Comparison of ENCODE assay signal across 8 cellular contexts in genomic region chr17:81513669-81514484, GRCh38. TPM values are rescaled to one million over a fixed set of nuclear protein-coding genes. Genes with fewer than 3 reads are reported as not detected.
DNase-seq lines count a peak whose midpoint lies in the region; ATAC-seq and TF ChIP-seq lines count a peak whose summit lies in the region.

No MANE protein-coding gene starts in this region.

- H3K27me3 Mint-ChIP-seq in progenitor cell of endocrine pancreas, result peaks cover 3% of the 10 kb centered on the region

- H3K4me3 Mint-ChIP-seq in progenitor cell of endocrine pancreas (ENCODE audit: low read depth), result peak overlapping the region; percentile 78

- H3K4me3 ChIP-seq in H7 (ENCODE audit: insufficient read depth, low read depth, low read length) (peak overlapping the region; percentile 81), hepatocyte (peak overlapping the region; percentile 83)

- DNase-seq in C1 segment of cervical spinal cord (lab: John Stamatoyannopoulos, UW), result peak in 9 of 14 donors; percentile 31 to 77 (median 65)
- peak; percentile 88 for DNase-seq in H7
- DNase-seq in RKO (ENCODE audit: low spot score), result peak; percentile 83
- DNase-seq in astrocyte of the hippocampus (ENCODE audit: low read depth, low spot score), result peak; percentile 89
- peak; percentile 90 for DNase-seq in hepatocyte (ENCODE audit: low spot score)
- peak; percentile 73 for DNase-seq in progenitor cell of endocrine pancreas (ENCODE audit: low spot score, unreplicated experiment)

- no peak for ATAC-seq in HG03025 (IDR thresholded peaks at IDR 0.05; ENCODE audit: low FRiP score, unreplicated experiment)
- ATAC-seq in HG02870 (IDR thresholded peaks at IDR 0.05; ENCODE audit: unreplicated experiment), result no peak

- TF ChIP-seq CTCF in hepatocyte (IDR thresholded peaks at IDR 0.05; ENCODE audit: poor library complexity) (no peak), progenitor cell of endocrine pancreas (IDR thresholded peaks at IDR 0.05; ENCODE audit: unreplicated experiment) (no peak)

- peak overlapping the region; percentile 100 for H3K4me2 ChIP-seq in hepatocyte

- H3K9me2 ChIP-seq in hepatocyte (replicated peaks; ENCODE audit: insufficient read depth), result no peaks in the 10 kb centered on the region

- no peaks in the 10 kb centered on the region for H3K9me3 ChIP-seq in hepatocyte (ENCODE audit: low read depth)

- peak overlapping the region; percentile 98 for H3K27ac Mint-ChIP-seq in progenitor cell of endocrine pancreas

- WGBS in hepatocyte (ENCODE audit: low lambda C conversion rate, missing lambda C conversion rate), result 1% methylated on average over 55 of the region's 70 CpGs

- peak overlapping the region; percentile 100 for H3K27ac ChIP-seq in hepatocyte

- H3K4me1 ChIP-seq in hepatocyte (ENCODE audit: insufficient read depth), result peaks cover 39% of the 10 kb centered on the region

- peaks cover 53% of the 10 kb centered on the region for H4K20me1 ChIP-seq in hepatocyte (ENCODE audit: insufficient read depth, poor library complexity, severe bottlenecking)

- peaks cover 74% of the 10 kb centered on the region for H3K79me2 ChIP-seq in hepatocyte

- H3K27me3 ChIP-seq in H7 (ENCODE audit: control insufficient read depth, insufficient read depth, low read length), result peaks cover 3% of the 10 kb centered on the region
- no peaks in the 10 kb centered on the region for H3K27me3 ChIP-seq in hepatocyte

- H3K4me1 Mint-ChIP-seq in progenitor cell of endocrine pancreas (ENCODE audit: low read depth), result peaks cover 30% of the 10 kb centered on the region

- H3K36me3 ChIP-seq in H7 (replicated peaks; ENCODE audit: control insufficient read depth, insufficient read depth, low read length), result peaks cover 25% of the 10 kb centered on the region
- peaks cover 9% of the 10 kb centered on the region for H3K36me3 ChIP-seq in hepatocyte (replicated peaks; ENCODE audit: insufficient read depth, low read depth)

- peak overlapping the region; percentile 31 for H2AFZ ChIP-seq in hepatocyte

- no peaks in the 10 kb centered on the region for H3K9me3 Mint-ChIP-seq in progenitor cell of endocrine pancreas (ENCODE audit: low read depth)

- H3K36me3 Mint-ChIP-seq in progenitor cell of endocrine pancreas (ENCODE audit: insufficient read depth), result peaks cover 34% of the 10 kb centered on the region

RNA-seq across cellular contexts. Expression of gene ACTG1, which starts 1.3 kb away (rescaled TPM):
- 5,543 and 5,789 TPM in 2 replicates for total RNA-seq in H7 (2014; rRNA removed; shearing (Covaris generic))
- total RNA-seq in hepatocyte (3,207 and 3,298 TPM in 2 replicates), progenitor cell of endocrine pancreas (3,227 and 3,279 TPM in 2 replicates)
- polyA plus RNA-seq in hepatocyte, result 2,719 and 2,832 TPM in 2 replicates

RNA-seq across cellular contexts. Expression of gene FSCN2, which starts 14.3 kb away (rescaled TPM):
- total RNA-seq in H7 (2014; rRNA removed; shearing (Covaris generic)), result 0.33 TPM in 1 of 2 replicates, not detected in the other
- total RNA-seq in hepatocyte (1.8 and 3.7 TPM in 2 replicates), progenitor cell of endocrine pancreas (4.8 and 5.3 TPM in 2 replicates)
- 0.29 and 0.40 TPM in 2 replicates for polyA plus RNA-seq in hepatocyte

RNA-seq across cellular contexts. Expression of gene FAAP100, which starts 38.3 kb away (rescaled TPM):
- total RNA-seq in H7 (2014; rRNA removed; shearing (Covaris generic)), result 40.4 and 46.6 TPM in 2 replicates
- 18.3 and 20.9 TPM in 2 replicates for total RNA-seq in hepatocyte
- 30.7 and 34.4 TPM in 2 replicates for polyA plus RNA-seq in hepatocyte
- total RNA-seq in progenitor cell of endocrine pancreas, result 46.5 and 47.7 TPM in 2 replicates
